19 cellular contexts compared by ENCODE assay signal in genomic region chr10:17272648-17273047, GRCh38. TPM values are rescaled to one million over a fixed set of nuclear protein-coding genes. Genes with fewer than 3 reads are reported as not detected.
DNase-seq lines count a peak whose midpoint lies in the region; ATAC-seq, FAIRE-seq and TF ChIP-seq lines count a peak whose summit lies in the region.
"Had no signal": no experiment of that assay in that cellular context is flagged by ENCODE, and none has a peak within 500 bp of the region (broad histone marks: within the 10 kb centered on the region; RNA-seq: fewer than 3 reads in every experiment).

No MANE protein-coding gene starts in this region.

- H3K27me3 ChIP-seq in GM23338 (ENCODE audit: insufficient read depth) (no peaks in the 10 kb centered on the region), K562 (ENCODE audit: control insufficient read depth in 2 of 2, insufficient read depth in 2 of 2, low read length in 2 of 2) (peaks cover 0 to 3% of the 10 kb centered on the region in 2 experiments; a peak in 1 of 5 replicates), endodermal cell (ENCODE audit: control insufficient read depth, insufficient read depth, low read length, poor library complexity, severe bottlenecking) (no peaks in the 10 kb centered on the region), neuronal stem cell (ENCODE audit: control insufficient read depth in 3 of 3, insufficient read depth in 3 of 3, low read depth in 1 of 3, low read length in 3 of 3) (peaks cover 0 to 8% (median 0%) of the 10 kb centered on the region in 3 experiments)
- H3K27me3 ChIP-seq: BLaER1 treated with 17β-estradiol and CSF1 and Interleukin-3, amounts not matched to agents 10 nM and 100 nM had no signal

- H3K9ac ChIP-seq in K562 (ENCODE audit: insufficient read depth in 1 of 2, low read depth in 2 of 2, low read length in 2 of 2) = no peak overlapping the region
- H3K9ac ChIP-seq in endodermal cell (ENCODE audit: extremely low read depth, low read length, poor library complexity, severe bottlenecking) = no peak overlapping the region
- no peak overlapping the region for H3K9ac ChIP-seq in neuronal stem cell (ENCODE audit: low read depth, low read length, poor library complexity)
- H3K9ac ChIP-seq: BLaER1 treated with 17β-estradiol and CSF1 and Interleukin-3, amounts not matched to agents 10 nM and 100 nM; GM23248 had no signal

- H2AFZ ChIP-seq in GM23338 (peak overlapping the region; percentile 88; the same call in 1 of the 2 replicates), K562 (ENCODE audit: low read depth, low read length) (0 out of 2 replicates have a peak overlapping the region, but pooled peaks have one; percentile 9), neuronal stem cell (ENCODE audit: low read length) (no peak overlapping the region)
- H2AFZ ChIP-seq: GM23248 had no signal

- POLR2A ChIA-PET in K562 (lab: Yijun Ruan, JAX) = interaction anchor here (0.6 to 0.7 kb wide), 3 partner anchors 108 to 431 kb away, joined by 3 to 5 read pairs (median 4); no protein-coding TSS in a partner anchor

- H3K27me3 Mint-ChIP-seq in GM23338 (ENCODE audit: insufficient read depth, low read depth, poor library complexity) (peaks cover 5% of the 10 kb centered on the region), endodermal cell (ENCODE audit: insufficient read depth) (no peaks in the 10 kb centered on the region)

- H3K9me3 Mint-ChIP-seq in GM23338 (peaks cover 25% of the 10 kb centered on the region), endodermal cell (peaks cover 23% of the 10 kb centered on the region)

- 86% methylated on average over 11 of the region's 12 CpGs for WGBS in K562 (ENCODE audit: insufficient coverage, low coverage, missing lambda C conversion rate)
- 91 to 99% methylated on average over 6 to 12 of the region's 12 CpGs for WGBS in endodermal cell (ENCODE audit: insufficient coverage in 1 of 2, insufficient read length in 1 of 2), 2 experiments
- WGBS in neuronal stem cell (ENCODE audit: extremely low coverage in 2 of 2, insufficient read length in 2 of 2, insufficient replicate concordance in 1 of 2), 2 donors = no CpG with 5 or more reads among the region's 12 CpGs

- no peaks in the 10 kb centered on the region for H3K4me1 Mint-ChIP-seq in GM23338
- peaks cover 1% of the 10 kb centered on the region for H3K4me1 Mint-ChIP-seq in endodermal cell
- H3K4me1 Mint-ChIP-seq: CD4-positive, alpha-beta memory T cell had no signal

- TF ChIP-seq EP300 in K562 (IDR thresholded peaks at IDR 0.05; ENCODE audit: low read length) = no peak

- peaks cover 4% of the 10 kb centered on the region; the same call in 1 of the 2 replicates for H3K9me2 ChIP-seq in GM23338 (ENCODE audit: insufficient read depth)

- H3K79me2 ChIP-seq in GM23338 (replicated peaks; ENCODE audit: insufficient read depth) = no peaks in the 10 kb centered on the region
- H3K79me2 ChIP-seq in K562 (ENCODE audit: control insufficient read depth, insufficient read depth, low read length) = no peaks in the 10 kb centered on the region

- H3K4me3 ChIP-seq in GM23338 (no peak overlapping the region), K562 (no peak overlapping the region), endodermal cell (ENCODE audit: low read length) (no peak overlapping the region), neuronal stem cell (ENCODE audit: low read length in 2 of 2) (no peak overlapping the region)
- H3K4me3 ChIP-seq: A549; BLaER1 treated with 17β-estradiol and CSF1 and Interleukin-3, amounts not matched to agents 10 nM and 100 nM; GM23248; HAP-1 had no signal

- no peak for DNase-seq in GM23338 (ENCODE audit: low spot score)
- no peak for DNase-seq in K562 (ENCODE audit: extremely low read depth in 1 of 4, low spot score in 3 of 4)
- peak; percentile 42 for DNase-seq in endodermal cell
- no peak for DNase-seq in neuronal stem cell (ENCODE audit: low spot score)
- DNase-seq in C1 segment of cervical spinal cord (lab: John Stamatoyannopoulos, UW) = no peak
- DNase-seq: 8988T; AML-193; BE2C; CD4-positive, alpha-beta memory T cell; COR-L47; DND-41 had no signal

- H4K20me1 ChIP-seq in GM23338 (replicated peaks; ENCODE audit: insufficient read depth) (no peaks in the 10 kb centered on the region), K562 (replicated peaks; ENCODE audit: control insufficient read depth, insufficient read depth, low read length) (no peaks in the 10 kb centered on the region)
- H4K20me1 ChIP-seq: BLaER1 treated with 17β-estradiol and CSF1 and Interleukin-3, amounts not matched to agents 10 nM and 100 nM had no signal

- H2AK5ac ChIP-seq in neuronal stem cell (ENCODE audit: low read depth, low read length) = no peak overlapping the region

- H3K9me1 ChIP-seq in K562 (ENCODE audit: control insufficient read depth, insufficient read depth, low read length) = no peaks in the 10 kb centered on the region

- H3K36me3 Mint-ChIP-seq in GM23338 (ENCODE audit: low read depth) (peaks cover 13% of the 10 kb centered on the region), endodermal cell (ENCODE audit: low read depth) (peaks cover 2% of the 10 kb centered on the region)
- H3K36me3 Mint-ChIP-seq: CD4-positive, alpha-beta memory T cell had no signal

- no peak overlapping the region for H3K23ac ChIP-seq in neuronal stem cell (ENCODE audit: low read depth, low read length, poor library complexity)

- CTCF ChIA-PET in K562 (lab: Yijun Ruan, JAX; ENCODE audit: low intra/inter-chr PET ratio) = no interaction called here

- no peak overlapping the region for H2BK5ac ChIP-seq in neuronal stem cell (ENCODE audit: low read length)

- H3K27ac Mint-ChIP-seq in GM23338 (no peak overlapping the region), endodermal cell (no peak overlapping the region)
- H3K27ac Mint-ChIP-seq: CD4-positive, alpha-beta memory T cell had no signal

- BruUV-seq in K562 (replicated peaks; lab: Mats Ljungman, UMichigan) = no TSS peak

- H3K36me3 ChIP-seq in GM23338 (ENCODE audit: insufficient read depth) (no peaks in the 10 kb centered on the region), K562 (ENCODE audit: control insufficient read depth, insufficient read depth, low read length) (no peaks in the 10 kb centered on the region), endodermal cell (ENCODE audit: control insufficient read depth, insufficient read depth, low read length) (no peaks in the 10 kb centered on the region), neuronal stem cell (replicated peaks in 1 of 2; ENCODE audit: control insufficient read depth in 2 of 2, insufficient read depth in 2 of 2, low read length in 2 of 2) (no peaks in the 10 kb centered on the region)
- H3K36me3 ChIP-seq: BE2C; BLaER1 treated with 17β-estradiol and CSF1 and Interleukin-3, amounts not matched to agents 10 nM and 100 nM; HAP-1 had no signal

- ATAC-seq in GM23338 = no peak; the same call in 2 of the 3 replicates
- ATAC-seq in K562 = no peak
- no peak for ATAC-seq in GM18517 (IDR thresholded peaks at IDR 0.05; ENCODE audit: unreplicated experiment)
- no peak for ATAC-seq in GM18868 (IDR thresholded peaks at IDR 0.05; ENCODE audit: unreplicated experiment)

- no peak overlapping the region for H2BK12ac ChIP-seq in neuronal stem cell (ENCODE audit: low read length)

- no peak for TF ChIP-seq RAD21 in K562 (CRISPR knock-in tag; conservative IDR thresholded peaks at IDR 0.05 in 1 of 2, IDR thresholded peaks at IDR 0.05 in 1 of 2)

- no peak overlapping the region for H4K91ac ChIP-seq in neuronal stem cell (ENCODE audit: low read depth, low read length, poor library complexity)

- no peak overlapping the region for H2BK120ac ChIP-seq in neuronal stem cell (ENCODE audit: low read depth, low read length)

- H3K27ac ChIP-seq in GM23338 (ENCODE audit: low read depth) = no peak overlapping the region
- no peak overlapping the region for H3K27ac ChIP-seq in K562 (ENCODE audit: extremely low read depth, low read depth, low read length)
- no peak overlapping the region for H3K27ac ChIP-seq in endodermal cell (ENCODE audit: low read depth, low read length)
- no peak overlapping the region for H3K27ac ChIP-seq in neuronal stem cell (replicated peaks; ENCODE audit: low read length)
- H3K27ac ChIP-seq: A549; BLaER1 treated with 17β-estradiol and CSF1 and Interleukin-3, amounts not matched to agents 10 nM and 100 nM; GM23248 had no signal

- in situ Hi-C loops in K562 (cut with MboI) = no loop called here

- no peak overlapping the region for H3K14ac ChIP-seq in neuronal stem cell (ENCODE audit: low read length)

- no peak for FAIRE-seq in K562 (lab: Jason Lieb, UNC)
- FAIRE-seq: A549, G401.6, GM19239 had no signal

- no peak overlapping the region for H3K4me3 Mint-ChIP-seq in GM23338
- H3K4me3 Mint-ChIP-seq in endodermal cell = no peak overlapping the region
- H3K4me3 Mint-ChIP-seq: CD4-positive, alpha-beta memory T cell had no signal

- peak overlapping the region; percentile 5 for H3K18ac ChIP-seq in neuronal stem cell (ENCODE audit: low read length)

- H3K9me3 ChIP-seq in K562 (replicated peaks; ENCODE audit: control insufficient read depth, insufficient read depth, low read depth, low read length) = no peaks in the 10 kb centered on the region
- peaks cover 22% of the 10 kb centered on the region for H3K9me3 ChIP-seq in endodermal cell (ENCODE audit: control insufficient read depth, low read length)
- peaks cover 2 to 3% of the 10 kb centered on the region in 2 donors for H3K9me3 ChIP-seq in neuronal stem cell (replicated peaks in 1 of 2; ENCODE audit: control insufficient read depth in 2 of 2, insufficient read depth in 1 of 2, low read depth in 1 of 2, low read length in 2 of 2)
- H3K9me3 ChIP-seq: BE2C, HAP-1 had no signal

- no peak overlapping the region for H2BK15ac ChIP-seq in neuronal stem cell (ENCODE audit: low read length)

- intact Hi-C loops in K562 (cut with micrococcal nuclease) = no loop called here

- no peaks in the 10 kb centered on the region for H3K79me1 ChIP-seq in neuronal stem cell (ENCODE audit: low read depth, low read length)

- no peak overlapping the region for H4K8ac ChIP-seq in neuronal stem cell (ENCODE audit: low read depth, low read length)

- H3F3A ChIP-seq in GM23338 (replicated peaks; ENCODE audit: low read depth) = no peaks in the 10 kb centered on the region

- no peak overlapping the region for H3K4ac ChIP-seq in neuronal stem cell (ENCODE audit: low read length)

- H3K4me2 ChIP-seq in GM23338 = no peak overlapping the region
- H3K4me2 ChIP-seq in K562 (ENCODE audit: insufficient read depth, low read length) = no peak overlapping the region
- H3K4me2 ChIP-seq in neuronal stem cell (ENCODE audit: insufficient read depth, low read length, poor library complexity, severe bottlenecking) = no peak overlapping the region
- H3K4me2 ChIP-seq: A549; BLaER1 treated with 17β-estradiol and CSF1 and Interleukin-3, amounts not matched to agents 10 nM and 100 nM had no signal

- no peak for TF ChIP-seq CTCF in GM23338 (conservative IDR thresholded peaks at IDR 0.05; ENCODE audit: low read depth in 2 of 2)
- TF ChIP-seq CTCF in K562 (IDR thresholded peaks at IDR 0.05 in 2 of 3, conservative IDR thresholded peaks at IDR 0.05 in 1 of 3; ENCODE audit: insufficient read depth in 2 of 3, low read depth in 1 of 3, low read length in 3 of 3) = no peak
- no peak for TF ChIP-seq CTCF in endodermal cell (conservative IDR thresholded peaks at IDR 0.05)

- no peak for TF ChIP-seq POLR2A in K562 (conservative IDR thresholded peaks at IDR 0.05)

- H3K4me1 ChIP-seq in GM23338 (ENCODE audit: insufficient read depth) (no peaks in the 10 kb centered on the region), K562 (replicated peaks in 1 of 2; ENCODE audit: control insufficient read depth in 2 of 2, insufficient read depth in 2 of 2, low read length in 2 of 2) (no peaks in the 10 kb centered on the region), endodermal cell (ENCODE audit: control insufficient read depth, insufficient read depth, low read length) (no peaks in the 10 kb centered on the region), neuronal stem cell (ENCODE audit: control insufficient read depth in 2 of 2, insufficient read depth in 1 of 2, low read depth in 1 of 2, low read length in 2 of 2) (no peaks in the 10 kb centered on the region)
- H3K4me1 ChIP-seq: A549; BE2C; BLaER1 treated with 17β-estradiol and CSF1 and Interleukin-3, amounts not matched to agents 10 nM and 100 nM; HAP-1 had no signal

RNA-seq across cellular contexts. Expression of gene VIM, which starts 44.6 kb away (rescaled TPM):
- 214 and 228 TPM in 2 replicates for total RNA-seq in GM23338 (2014; rRNA removed; shearing (Covaris generic))
- 131 and 137 TPM in 2 replicates for polyA plus RNA-seq in GM23338 (2016; fragmentation: Nextera tagmentation; extraction: Ambion mirVana)
- 119 and 160 TPM in 2 replicates for total RNA-seq in K562 (2011; cell fraction: chromatin; rRNA removed; ENCODE audit: low replicate concordance)
- total RNA-seq in K562 (2011; cell fraction: nucleolus; rRNA removed) = 119 and 169 TPM in 2 replicates
- 116 and 178 TPM in 2 replicates for total RNA-seq in K562 (2011; cell fraction: nucleoplasm; rRNA removed)
- 604 and 655 TPM in 2 replicates for total RNA-seq in K562 (2014; rRNA removed)
- 264 and 301 TPM in 2 replicates for total RNA-seq in K562 (2014; rRNA removed; fragmentation: Illumina TruSeq; extraction: Trizol)
- total RNA-seq in K562 (2015; rRNA removed; fragmentation: Illumina TruSeq; extraction: Trizol) = 441 and 490 TPM in 2 replicates
- total RNA-seq in K562 (2021) = 571 and 621 TPM in 2 replicates
- polyA plus RNA-seq in K562 (2011; rRNA removed) = 300 and 518 TPM in 2 replicates
- polyA plus RNA-seq in K562 (2011; cell fraction: cytosol; rRNA removed) = 296 and 577 TPM in 2 replicates
- 267 and 332 TPM in 2 replicates for polyA plus RNA-seq in K562 (2011; cell fraction: nucleus; rRNA removed)
- 869 and 1,478 TPM in 2 replicates for polyA plus RNA-seq in K562 (2012)
- polyA plus RNA-seq in K562 (2014; fragmentation: Illumina TruSeq; extraction: Trizol) = 458 and 481 TPM in 2 replicates
- 100 to 1,000 TPM in 1 of 2 experiments, 10 to 100 TPM in 1; 86.0 to 123 TPM for polyA plus RNA-seq in K562 (2014; fragmentation: Nextera tagmentation; extraction: Ambion mirVana)
- polyA plus RNA-seq in K562 (2014; rRNA removed) = 275 and 383 TPM in 2 replicates
- polyA minus RNA-seq in K562 (2011; rRNA and poly(A)+ RNA removed) = 448 and 611 TPM in 2 replicates
- polyA minus RNA-seq in K562 (2011; cell fraction: cytosol; rRNA and poly(A)+ RNA removed) = 361 and 458 TPM in 2 replicates
- polyA minus RNA-seq in K562 (2011; cell fraction: nucleus; rRNA and poly(A)+ RNA removed) = 168 and 199 TPM in 2 replicates
- total RNA-seq in endodermal cell = 100 to 1,000 TPM in 1 of 2 donors, 10 to 100 TPM in 1; 84.3 to 155 TPM
- polyA plus RNA-seq in endodermal cell (2013, experiment 1 of 2) = 2,565 TPM
- 2,676 TPM for polyA plus RNA-seq in endodermal cell (2013, experiment 2 of 2)
- polyA plus RNA-seq in neuronal stem cell (2013, experiment 1 of 2) = 689 TPM
- polyA plus RNA-seq in neuronal stem cell (2013, experiment 2 of 2) = 669 TPM
